ENCODE assay signal across 11 cellular contexts in genomic region chr13:114102521-114103288, GRCh38. TPM values are rescaled to one million over a fixed set of nuclear protein-coding genes. Genes with fewer than 3 reads are reported as not detected.
DNase-seq lines count a peak whose midpoint lies in the region; ATAC-seq and TF ChIP-seq lines count a peak whose summit lies in the region.
"Had no signal": no experiment of that assay in that cellular context is flagged by ENCODE, and none has a peak within 500 bp of the region (broad histone marks: within the 10 kb centered on the region; RNA-seq: fewer than 3 reads in every experiment).

No MANE protein-coding gene starts in this region.

- H3K18ac ChIP-seq in trophoblast cell (ENCODE audit: low read length) = no peak overlapping the region

- POLR2A ChIA-PET in RWPE1 (lab: Yijun Ruan, JAX; ENCODE audit: low non-redundant PET) = no interaction called here

- intact Hi-C loops in heart left ventricle (cut with DNase I) = no loop called here

- H3K4me3 ChIP-seq in CD4-positive, CD25-positive, alpha-beta regulatory T cell (ENCODE audit: low read depth, low read length) = no peak overlapping the region
- H3K4me3 ChIP-seq in heart left ventricle = no peak overlapping the region
- H3K4me3 ChIP-seq in trophoblast cell (ENCODE audit: low read depth, low read length) = no peak overlapping the region
- H3K4me3 ChIP-seq: heart right ventricle, prostate gland had no signal

- H3K27ac Mint-ChIP-seq in CD4-positive, CD25-positive, alpha-beta regulatory T cell = peak overlapping the region; percentile 49 to 94 (median 59)

- H3K23ac ChIP-seq in trophoblast cell (ENCODE audit: low read length) = no peak overlapping the region

- H2AFZ ChIP-seq in trophoblast cell (ENCODE audit: insufficient read depth, low read length, poor library complexity) = no peak overlapping the region

- H3K79me1 ChIP-seq in trophoblast cell (ENCODE audit: low read length) = peaks cover 27% of the 10 kb centered on the region

- no peak overlapping the region for H4K12ac ChIP-seq in trophoblast cell (ENCODE audit: low read depth, low read length)

- H3K27me3 ChIP-seq in CD4-positive, CD25-positive, alpha-beta regulatory T cell (ENCODE audit: control insufficient read depth, insufficient read depth, low read length) = no peaks in the 10 kb centered on the region
- no peaks in the 10 kb centered on the region for H3K27me3 ChIP-seq in heart left ventricle
- no peaks in the 10 kb centered on the region for H3K27me3 ChIP-seq in trophoblast cell (ENCODE audit: insufficient read depth, low read length)
- H3K27me3 ChIP-seq: heart right ventricle had no signal

- H2AK5ac ChIP-seq in trophoblast cell (ENCODE audit: low read length) = peak overlapping the region; percentile 73

- WGBS in heart left ventricle, 4 donors = 90 to 93% (median 92%) methylated on average over 15 to 29 of the region's 29 CpGs
- WGBS in trophoblast cell (ENCODE audit: extremely low coverage, insufficient coverage, insufficient read length) = no CpG with 5 or more reads among the region's 29 CpGs

- H3K4me1 ChIP-seq in CD4-positive, CD25-positive, alpha-beta regulatory T cell (ENCODE audit: control insufficient read depth, insufficient read depth, low read length, poor library complexity, severe bottlenecking) = peaks cover 79% of the 10 kb centered on the region
- peaks cover 0 to 50% (median 26%) of the 10 kb centered on the region in 12 donors for H3K4me1 ChIP-seq in heart left ventricle
- H3K4me1 ChIP-seq in trophoblast cell (ENCODE audit: control insufficient read depth in 1 of 2, insufficient read depth in 2 of 2, low read length in 2 of 2) = peaks cover 37 to 45% of the 10 kb centered on the region in 2 experiments
- H3K4me1 ChIP-seq: prostate gland had no signal

- H3K4me1 Mint-ChIP-seq in CD4-positive, CD25-positive, alpha-beta regulatory T cell = peaks cover 0 to 71% (median 23%) of the 10 kb centered on the region in 4 donors

- H3K79me2 ChIP-seq in trophoblast cell (ENCODE audit: control insufficient read depth, insufficient read depth, low read length, poor library complexity) = peaks cover 2% of the 10 kb centered on the region

- peaks cover 9% of the 10 kb centered on the region for H3K36me3 Mint-ChIP-seq in CD4-positive, CD25-positive, alpha-beta regulatory T cell

- H3K14ac ChIP-seq in trophoblast cell (ENCODE audit: low read length) = no peak overlapping the region

- ATAC-seq in CD4-positive, CD25-positive, alpha-beta regulatory T cell (ENCODE audit: low read depth in 2 of 2) = no peak
- ATAC-seq in heart left ventricle = no peak
- ATAC-seq in GM21367 (IDR thresholded peaks at IDR 0.05; ENCODE audit: unreplicated experiment) = no peak
- ATAC-seq: heart right ventricle; stimulated activated naive CD8-positive, alpha-beta T cell treated with anti-CD3 and anti-CD28 coated beads, Interleukin-15, Interleukin-2, amounts not matched to agents 100 U/mL and 50 U/mL, for 24 hours had no signal

- no peak overlapping the region for H3K9ac ChIP-seq in trophoblast cell (ENCODE audit: low read length)

- TF ChIP-seq CTCF in RWPE1 (conservative IDR thresholded peaks at IDR 0.05; ENCODE audit: low read depth) (no peak), heart left ventricle (IDR thresholded peaks at IDR 0.05) (no peak)

- no peaks in the 10 kb centered on the region for H3K27me3 Mint-ChIP-seq in CD4-positive, CD25-positive, alpha-beta regulatory T cell

- H3K4me3 Mint-ChIP-seq in CD4-positive, CD25-positive, alpha-beta regulatory T cell = peak overlapping the region in 2 of 4 donors; percentile 21 to 32

- H3K4me2 ChIP-seq in trophoblast cell (ENCODE audit: low read length) = no peak overlapping the region

- peaks cover 40% of the 10 kb centered on the region for H3K36me3 ChIP-seq in CD4-positive, CD25-positive, alpha-beta regulatory T cell (ENCODE audit: control insufficient read depth, insufficient read depth, low read length)
- H3K36me3 ChIP-seq in heart left ventricle = peaks cover 0 to 4% (median 0%) of the 10 kb centered on the region in 9 donors
- peaks cover 0 to 3% of the 10 kb centered on the region in 2 experiments for H3K36me3 ChIP-seq in trophoblast cell (ENCODE audit: control insufficient read depth in 1 of 2, insufficient read depth in 2 of 2, low read length in 2 of 2)
- H3K36me3 ChIP-seq: prostate gland had no signal

- DNase-seq in CD4-positive, CD25-positive, alpha-beta regulatory T cell = no peak
- DNase-seq in RWPE1 (ENCODE audit: low spot score) = no peak
- DNase-seq in heart left ventricle = peak in 3 of 5 donors; percentile 19 to 60 (median 21)
- no peak for DNase-seq in trophoblast cell
- no peak for DNase-seq in NK-92 (lab: John Stamatoyannopoulos, UW; ENCODE audit: unreplicated experiment)
- no peak for DNase-seq in GDM1 (lab: John Stamatoyannopoulos, UW)
- DNase-seq: OCI-M1; stimulated activated naive CD8-positive, alpha-beta T cell treated with anti-CD3 and anti-CD28 coated beads, Interleukin-15, Interleukin-2, amounts not matched to agents 100 U/mL and 50 U/mL, for 24 hours had no signal

- CTCF ChIA-PET in RWPE1 (lab: Yijun Ruan, JAX) = no interaction called here

- no peak overlapping the region for H4K8ac ChIP-seq in trophoblast cell (ENCODE audit: low read depth, low read length)

- H3K27ac ChIP-seq in CD4-positive, CD25-positive, alpha-beta regulatory T cell (ENCODE audit: insufficient read depth, low read length, poor library complexity, severe bottlenecking) = peak overlapping the region; percentile 33
- H3K27ac ChIP-seq in RWPE1 (peak overlapping the region; percentile 62), heart left ventricle (no peak overlapping the region), trophoblast cell (ENCODE audit: low read depth, low read length) (no peak overlapping the region)
- H3K27ac ChIP-seq: prostate gland had no signal

- H2BK120ac ChIP-seq in trophoblast cell (ENCODE audit: insufficient read depth, low read length, poor library complexity) = no peak overlapping the region

- H3K4ac ChIP-seq in trophoblast cell (ENCODE audit: low read depth, low read length) = no peak overlapping the region

- peaks cover 0 to 10% (median 0%) of the 10 kb centered on the region in 7 donors for H3K9me3 Mint-ChIP-seq in CD4-positive, CD25-positive, alpha-beta regulatory T cell

- H4K91ac ChIP-seq in trophoblast cell (ENCODE audit: low read depth, low read length) = peak overlapping the region; percentile 20

- no peak overlapping the region for H2BK5ac ChIP-seq in trophoblast cell (ENCODE audit: low read depth, low read length, poor library complexity)

- H3K9me3 ChIP-seq in CD4-positive, CD25-positive, alpha-beta regulatory T cell (ENCODE audit: control insufficient read depth in 2 of 2, low read length in 2 of 2) = no peaks in the 10 kb centered on the region
- H3K9me3 ChIP-seq in heart left ventricle (no peaks in the 10 kb centered on the region), trophoblast cell (ENCODE audit: insufficient read depth, low read depth, low read length) (no peaks in the 10 kb centered on the region)
- H3K9me3 ChIP-seq: heart right ventricle, prostate gland had no signal

- no peak overlapping the region for H2BK12ac ChIP-seq in trophoblast cell (ENCODE audit: low read length)

- TF ChIP-seq POLR2A in heart left ventricle (IDR thresholded peaks at IDR 0.05) = no peak

RNA-seq across cellular contexts. Expression of gene RASA3, which starts 29.7 kb away (rescaled TPM):
- total RNA-seq in CD4-positive, CD25-positive, alpha-beta regulatory T cell = 265 TPM
- polyA plus RNA-seq in CD4-positive, CD25-positive, alpha-beta regulatory T cell = 100 to 1,000 TPM in 1 of 4 donors, 10 to 100 TPM in 3; 93.8 to 116 (median 99.6) TPM
- 10 to 100 TPM in 5 of 9 donors, 1 to 10 TPM in 4; 7.2 to 24.2 (median 10.5) TPM for total RNA-seq in heart left ventricle
- polyA plus RNA-seq in heart left ventricle = 1 to 10 TPM; 4.8 to 9.0 TPM
- polyA plus RNA-seq in trophoblast cell (2013) = 12.8 and 13.0 TPM in 2 replicates

Comparison
In these comparisons a context has a peak if more than half of its experiments do, and no peak if none do; other contexts are left out.
1. DNase-seq: peak in heart left ventricle (3 of 5); none in CD4-positive, CD25-positive, alpha-beta regulatory T cell (0 of 3), RWPE1 (single experiment), trophoblast cell (0 of 2), NK-92 (single experiment) and GDM1 (single experiment).
2. H3K27ac ChIP-seq: peak in CD4-positive, CD25-positive, alpha-beta regulatory T cell (single experiment) and RWPE1 (single experiment); none in heart left ventricle (0 of 12) and trophoblast cell (single experiment).
3. RNA of gene RASA3, which starts 29.7 kb away (total RNA-seq): 265 TPM in CD4-positive, CD25-positive, alpha-beta regulatory T cell (single experiment); 7.2 to 24.2 TPM in heart left ventricle; every median in the first group is over 10 times any median in the second.